In genomic region chrX:150587585-150588503, GRCh38 we compare ENCODE assay signal across 7 cellular contexts. TPM values are rescaled to one million over a fixed set of nuclear protein-coding genes. Genes with fewer than 3 reads are reported as not detected.
DNase-seq lines count a peak whose midpoint lies in the region; ATAC-seq and TF ChIP-seq lines count a peak whose summit lies in the region.

No MANE protein-coding gene starts in this region.

- TF ChIP-seq CTCF in GM13976 (IDR thresholded peaks at IDR 0.05; ENCODE audit: borderline replicate concordance, control extremely low read depth, extremely low read depth, insufficient read depth, missing control alignments) (peak; percentile 51), Panc1 (IDR thresholded peaks at IDR 0.05) (peak; percentile 80)

- no peaks in the 10 kb centered on the region for H3K27me3 ChIP-seq in Panc1 (ENCODE audit: control insufficient read depth, insufficient read depth, low read length)

- CTCF ChIA-PET in Panc1 (lab: Charles Lee), result interaction anchor here (0.6 kb wide), 1 partner anchor 95 kb away, joined by 3 read pairs; no protein-coding TSS in a partner anchor

- H3K27ac ChIP-seq in Panc1 (ENCODE audit: low read length), result no peak overlapping the region

- H3K4me1 ChIP-seq in Panc1 (ENCODE audit: control insufficient read depth, insufficient read depth, low read length), result no peaks in the 10 kb centered on the region

- POLR2A ChIA-PET in Panc1 (lab: Charles Lee), result no interaction called here

- intact Hi-C loops in Panc1 (cut with micrococcal nuclease; ENCODE audit: unreplicated experiment), result no loop called here

- BruUV-seq in Panc1 (replicated peaks; lab: Mats Ljungman, UMichigan), result no TSS peak

- no peak for ATAC-seq in Panc1
- ATAC-seq in GM19467 (IDR thresholded peaks at IDR 0.05; ENCODE audit: unreplicated experiment), result no peak
- ATAC-seq in HG02840 (IDR thresholded peaks at IDR 0.05; ENCODE audit: low FRiP score, unreplicated experiment), result no peak

- H3K36me3 ChIP-seq in Panc1 (ENCODE audit: control insufficient read depth, insufficient read depth, low read length), result no peaks in the 10 kb centered on the region

- no peaks in the 10 kb centered on the region for H3K9me3 ChIP-seq in Panc1 (ENCODE audit: control insufficient read depth, insufficient read depth, low read depth, low read length)

- H3K4me3 ChIP-seq in Panc1 (ENCODE audit: low read depth in 2 of 2, low read length in 2 of 2), result no peak overlapping the region

- in situ Hi-C loops in GM13976 (cut with MboI; ENCODE audit: low sequenced_read_pairs, unreplicated experiment) (no loop called here), Panc1 (cut with HindIII; ENCODE audit: low pct_unique_long_range_greater_than_20kb, low sequenced_read_pairs) (no loop called here)

- DNase-seq in GM13976 (ENCODE audit: low spot score) (no peak), Panc1 (ENCODE audit: low read depth, low spot score) (no peak), astrocyte of the hippocampus (ENCODE audit: low read depth, low spot score) (peak; percentile 23), medulla oblongata (ENCODE audit: extremely low spot score) (peak; percentile 10), COLO829 (ENCODE audit: low spot score) (no peak)

RNA-seq across cellular contexts. Expression of gene MTM1, which starts 19.4 kb away (rescaled TPM):
- total RNA-seq in Panc1 (2021; ENCODE audit: unreplicated experiment), result 24.0 TPM
- polyA plus RNA-seq in Panc1 (2012; ENCODE audit: insufficient read length), result 9.9 TPM

Comparison
In these comparisons a context has a peak if more than half of its experiments do, and no peak if none do; other contexts are left out.
1. DNase-seq: peak in astrocyte of the hippocampus (single experiment) and medulla oblongata (single experiment); none in GM13976 (single experiment), Panc1 (single experiment) and COLO829 (single experiment).